In genomic region chr20:31871602-31871954, GRCh38 we compare ENCODE assay signal across 38 cellular contexts. TPM values are rescaled to one million over a fixed set of nuclear protein-coding genes. Genes with fewer than 3 reads are reported as not detected.
DNase-seq lines count a peak whose midpoint lies in the region; ATAC-seq, FAIRE-seq and TF ChIP-seq lines count a peak whose summit lies in the region.
"Had no signal": no experiment of that assay in that cellular context is flagged by ENCODE, and none has a peak within 500 bp of the region (broad histone marks: within the 10 kb centered on the region; RNA-seq: fewer than 3 reads in every experiment).

No MANE protein-coding gene starts in this region.

- no peak overlapping the region for H3K9ac ChIP-seq in BLaER1 treated with 17β-estradiol and CSF1 and Interleukin-3, amounts not matched to agents 10 nM and 100 nM

- TF ChIP-seq CTCF in activated B cell treated with CpG ODN at 0.5 μM for 24 hours (IDR thresholded peaks at IDR 0.05) (no peak), progenitor cell of endocrine pancreas (IDR thresholded peaks at IDR 0.05; ENCODE audit: unreplicated experiment) (no peak)
- TF ChIP-seq CTCF in activated CD8-positive, alpha-beta T cell treated with anti-CD3 and anti-CD28 coated beads for 36 hours (IDR thresholded peaks at IDR 0.05): no peak

- H3K4me1 Mint-ChIP-seq in activated B cell treated with CpG ODN at 0.5 μM for 24 hours (peaks cover 35% of the 10 kb centered on the region), naive B cell (peaks cover 23 to 29% (median 26%) of the 10 kb centered on the region in 3 donors), progenitor cell of endocrine pancreas (ENCODE audit: low read depth) (peaks cover 15% of the 10 kb centered on the region)
- H3K4me1 Mint-ChIP-seq in activated CD8-positive, alpha-beta T cell treated with anti-CD3 and anti-CD28 coated beads for 36 hours (ENCODE audit: low read depth): peaks cover 8% of the 10 kb centered on the region

- no peak overlapping the region for H3K27ac ChIP-seq in BLaER1 treated with 17β-estradiol and CSF1 and Interleukin-3, amounts not matched to agents 10 nM and 100 nM
- no peak overlapping the region for H3K27ac ChIP-seq in caudate nucleus (ENCODE audit: low read depth, low read length)
- H3K27ac ChIP-seq: brain microvascular endothelial cell, gastrocnemius medialis, psoas muscle, sigmoid colon had no signal

- H3K27me3 Mint-ChIP-seq in activated B cell treated with CpG ODN at 0.5 μM for 24 hours (peaks cover 6% of the 10 kb centered on the region), naive B cell (peaks cover 12 to 41% (median 33%) of the 10 kb centered on the region in 3 donors), progenitor cell of endocrine pancreas (peaks cover 7% of the 10 kb centered on the region)
- peaks cover 31% of the 10 kb centered on the region for H3K27me3 Mint-ChIP-seq in activated CD8-positive, alpha-beta T cell treated with anti-CD3 and anti-CD28 coated beads for 36 hours

- H3K27me3 ChIP-seq in BLaER1 treated with 17β-estradiol and CSF1 and Interleukin-3, amounts not matched to agents 10 nM and 100 nM: peaks cover 34 to 44% (median 42%) of the 10 kb centered on the region in 11 experiments
- H3K27me3 ChIP-seq: adrenal gland had no signal

- H3K4me2 ChIP-seq in BLaER1 treated with 17β-estradiol and CSF1 and Interleukin-3, amounts not matched to agents 10 nM and 100 nM: peak overlapping the region in 7 of 11 experiments; percentile 91 to 99 (median 96); a peak in 11 of 22 replicates

- POLR2A ChIA-PET in activated B cell treated with CpG ODN at 0.5 μM for 24 hours (lab: Charles Lee): interaction anchor here (1.2 to 2.5 kb wide), 2 partner anchors 8 to 80 kb away, joined by 3 to 12 read pairs; partner anchors contain the start of gene PDRG1
- POLR2A ChIA-PET in activated CD8-positive, alpha-beta T cell treated with anti-CD3 and anti-CD28 coated beads for 36 hours (lab: Charles Lee): interaction anchor here (1.2 kb wide), 1 partner anchor 80 kb away, joined by 3 read pairs; the partner anchor contains the start of gene PDRG1

- TF ChIP-seq POLR2A in H54 (IDR thresholded peaks at IDR 0.05; ENCODE audit: low read depth, low read length): no peak

- intact Hi-C loops in activated B cell treated with CpG ODN at 0.5 μM for 24 hours (cut with micrococcal nuclease): no loop called here
- intact Hi-C loops in activated CD8-positive, alpha-beta T cell treated with anti-CD3 and anti-CD28 coated beads for 36 hours (cut with micrococcal nuclease): no loop called here

- H3K4me3 Mint-ChIP-seq in activated B cell treated with CpG ODN at 0.5 μM for 24 hours (peak overlapping the region; percentile 88), naive B cell (peak overlapping the region in 5 of 8 donors; percentile 83 to 94 (median 89)), progenitor cell of endocrine pancreas (ENCODE audit: low read depth) (peak overlapping the region; percentile 85)
- no peak overlapping the region for H3K4me3 Mint-ChIP-seq in activated CD8-positive, alpha-beta T cell treated with anti-CD3 and anti-CD28 coated beads for 36 hours

- CTCF ChIA-PET in activated B cell treated with CpG ODN at 0.5 μM for 24 hours (lab: Charles Lee): interaction anchor here (0.7 to 1.3 kb wide), 3 partner anchors 9 to 25 kb away, joined by 3 to 5 read pairs (median 4); no protein-coding TSS in a partner anchor
- CTCF ChIA-PET in activated CD8-positive, alpha-beta T cell treated with anti-CD3 and anti-CD28 coated beads for 36 hours (lab: Charles Lee): interaction anchor here (1.2 to 2.6 kb wide), 4 partner anchors 9 to 80 kb away, joined by 4 to 12 read pairs (median 7); partner anchors contain the start of gene PDRG1

- H3K4me1 ChIP-seq in BLaER1 treated with 17β-estradiol and CSF1 and Interleukin-3, amounts not matched to agents 10 nM and 100 nM: peaks cover 34 to 59% (median 53%) of the 10 kb centered on the region in 10 experiments

- H3K27ac Mint-ChIP-seq in activated B cell treated with CpG ODN at 0.5 μM for 24 hours (no peak overlapping the region), naive B cell (peak overlapping the region in 1 of 6 donors; percentile 24), progenitor cell of endocrine pancreas (no peak overlapping the region)
- no peak overlapping the region for H3K27ac Mint-ChIP-seq in activated CD8-positive, alpha-beta T cell treated with anti-CD3 and anti-CD28 coated beads for 36 hours
- H3K27ac Mint-ChIP-seq: activated CD4-positive, alpha-beta memory T cell treated with anti-CD3 and anti-CD28 coated beads for 36 hours; activated naive CD4-positive, alpha-beta T cell treated with anti-CD3 and anti-CD28 coated beads, Interleukin-2, amount 10 ng/mL, durations not matched to agents 7 days and 5 days; activated T-helper 1 cell treated with anti-CD3 and anti-CD28 coated beads, Interleukin-12 subunit alpha, Interleukin-12 subunit beta, Interleukin-2, Interleukin-4 antibody, amounts not matched to agents 30 ng/mL and 10 ng/mL and 1 ng/mL, durations not matched to agents 14 hours and 24 hours and 36 hours; CD8-positive, alpha-beta T cell; H9 had no signal

- H3K36me3 ChIP-seq in BLaER1 treated with 17β-estradiol and CSF1 and Interleukin-3, amounts not matched to agents 10 nM and 100 nM: no peaks in the 10 kb centered on the region
- H3K36me3 ChIP-seq: adrenal gland, brain microvascular endothelial cell, gastrocnemius medialis, sigmoid colon had no signal

- peaks cover 0 to 7% (median 0%) of the 10 kb centered on the region in 11 experiments; a peak in 1 of 22 replicates for H4K20me1 ChIP-seq in BLaER1 treated with 17β-estradiol and CSF1 and Interleukin-3, amounts not matched to agents 10 nM and 100 nM

- H3K9me3 ChIP-seq in BLaER1 treated with 17β-estradiol and CSF1 and Interleukin-3, amounts not matched to agents 10 nM and 100 nM (replicated peaks in 1 of 11): no peaks in the 10 kb centered on the region
- H3K9me3 ChIP-seq: A549, adrenal gland, gastrocnemius medialis, mucosa of descending colon, psoas muscle, sigmoid colon had no signal

- FAIRE-seq in H54 (lab: Jason Lieb, UNC) (no peak), GM19239 (lab: Jason Lieb, UNC) (no peak)
- FAIRE-seq: A549, endothelial cell of umbilical vein, GM12891 had no signal

- H3K36me3 Mint-ChIP-seq in activated B cell treated with CpG ODN at 0.5 μM for 24 hours (ENCODE audit: low read depth) (peaks cover 3% of the 10 kb centered on the region), naive B cell (peaks cover 0 to 10% of the 10 kb centered on the region in 2 donors), progenitor cell of endocrine pancreas (ENCODE audit: insufficient read depth) (no peaks in the 10 kb centered on the region)
- H3K36me3 Mint-ChIP-seq in activated CD8-positive, alpha-beta T cell treated with anti-CD3 and anti-CD28 coated beads for 36 hours (ENCODE audit: low read depth): no peaks in the 10 kb centered on the region
- H3K36me3 Mint-ChIP-seq: CD8-positive, alpha-beta T cell had no signal

- ATAC-seq in activated B cell treated with CpG ODN at 0.5 μM for 24 hours (ENCODE audit: low read depth): no peak
- no peak for ATAC-seq in naive B cell (ENCODE audit: low read depth in 2 of 2)
- ATAC-seq in activated CD8-positive, alpha-beta T cell treated with anti-CD3 and anti-CD28 coated beads for 36 hours: no peak
- ATAC-seq: CD8-positive, alpha-beta T cell; gastrocnemius medialis; left cardiac atrium; mucosa of descending colon; PC-3; psoas muscle; Right ventricle myocardium inferior; stimulated activated naive B cell treated with anti-CD40 and anti-IgM and Interleukin-4, amounts not matched to agents 10 μg/mL and 1 μg/mL and 100 μg/mL, for 72 hours had no signal

- H3K9me3 Mint-ChIP-seq in activated B cell treated with CpG ODN at 0.5 μM for 24 hours (no peaks in the 10 kb centered on the region), naive B cell (no peaks in the 10 kb centered on the region), progenitor cell of endocrine pancreas (ENCODE audit: low read depth) (no peaks in the 10 kb centered on the region)
- no peaks in the 10 kb centered on the region for H3K9me3 Mint-ChIP-seq in activated CD8-positive, alpha-beta T cell treated with anti-CD3 and anti-CD28 coated beads for 36 hours
- H3K9me3 Mint-ChIP-seq: activated CD4-positive, alpha-beta memory T cell treated with anti-CD3 and anti-CD28 coated beads for 36 hours; activated naive CD4-positive, alpha-beta T cell treated with anti-CD3 and anti-CD28 coated beads, Interleukin-2, amount 10 ng/mL, durations not matched to agents 7 days and 5 days; activated T-helper 1 cell treated with anti-CD3 and anti-CD28 coated beads, Interleukin-12 subunit alpha, Interleukin-12 subunit beta, Interleukin-2, Interleukin-4 antibody, amounts not matched to agents 30 ng/mL and 10 ng/mL and 1 ng/mL, durations not matched to agents 14 hours and 24 hours and 36 hours; CD8-positive, alpha-beta T cell; H9; stimulated activated naive B cell treated with anti-CD40 and anti-IgM and Interleukin-4, amounts not matched to agents 10 μg/mL and 1 μg/mL and 100 μg/mL, for 72 hours had no signal

- DNase-seq in activated B cell treated with CpG ODN at 0.5 μM for 24 hours (no peak), naive B cell (no peak), progenitor cell of endocrine pancreas (ENCODE audit: low spot score, unreplicated experiment) (no peak), H54 (ENCODE audit: insufficient read length, low spot score) (no peak), caudate nucleus (lab: John Stamatoyannopoulos, UW) (no peak), GM19239 (ENCODE audit: insufficient read length, low spot score) (no peak)
- no peak for DNase-seq in activated CD8-positive, alpha-beta T cell treated with anti-CD3 and anti-CD28 coated beads for 36 hours
- DNase-seq: activated CD4-positive, alpha-beta memory T cell treated with anti-CD3 and anti-CD28 coated beads for 36 hours; activated CD4-positive, CD25-positive, alpha-beta regulatory T cell treated with anti-CD3 and anti-CD28 coated beads, Interleukin-2, amount 50 U/mL, for 72 hours; activated CD8-positive, alpha-beta memory T cell treated with anti-CD3 and anti-CD28 coated beads, Interleukin-2, amount 50 U/mL, for 48 hours; activated naive CD4-positive, alpha-beta T cell treated with anti-CD3 and anti-CD28 coated beads, Interleukin-2, amount 10 ng/mL, durations not matched to agents 7 days and 5 days; adrenal gland; brain microvascular endothelial cell; CD8-positive, alpha-beta T cell; DMS 273 treated with DMSO at 0.1 percent for 48 hours; gastrocnemius medialis; H9; immature natural killer cell; KG1; left cardiac atrium; mucosa of descending colon; NCI-H526; NK-92 treated with Interleukin-12 subunit alpha and Interleukin-12 subunit beta, amount 100 ng/mL, for 24 hours; PC-3; psoas muscle; sigmoid colon; stimulated activated naive B cell treated with anti-CD40 and anti-IgM and Interleukin-4, amounts not matched to agents 10 μg/mL and 1 μg/mL and 100 μg/mL, for 72 hours; T-helper 2 cell had no signal

- no peak overlapping the region for H3K4me3 ChIP-seq in BLaER1 treated with 17β-estradiol and CSF1 and Interleukin-3, amounts not matched to agents 10 nM and 100 nM
- H3K4me3 ChIP-seq: gastrocnemius medialis, lung, mucosa of descending colon had no signal

RNA-seq across cellular contexts. Expression of gene TTLL9, which starts 1.1 kb away (rescaled TPM):
- total RNA-seq in activated B cell treated with CpG ODN at 0.5 μM for 24 hours (0.60 and 0.61 TPM in 2 replicates), progenitor cell of endocrine pancreas (2.4 TPM in 2 replicates)
- polyA plus RNA-seq in naive B cell (ENCODE audit: low read depth in 6 of 6): under 1 TPM in 3 of 6 donors, not detected in 3; 0.09 to 0.43 (median 0.21) TPM
- not detected for total RNA-seq in activated CD8-positive, alpha-beta T cell treated with anti-CD3 and anti-CD28 coated beads for 36 hours
- total RNA-seq: activated CD4-positive, alpha-beta memory T cell treated with anti-CD3 and anti-CD28 coated beads for 36 hours; activated T-helper 1 cell treated with anti-CD3 and anti-CD28 coated beads, Interleukin-12 subunit alpha, Interleukin-12 subunit beta, Interleukin-2, Interleukin-4 antibody, amounts not matched to agents 30 ng/mL and 10 ng/mL and 1 ng/mL, durations not matched to agents 14 hours and 24 hours and 36 hours; CD8-positive, alpha-beta T cell; endothelial cell of umbilical vein; fibroblast of lung; gastrocnemius medialis; PC-3; psoas muscle; Right ventricle myocardium inferior had no signal

RNA-seq across cellular contexts. Expression of gene DUSP15, which starts 1.3 kb away (rescaled TPM):
- 25.0 and 26.9 TPM in 2 replicates for total RNA-seq in activated B cell treated with CpG ODN at 0.5 μM for 24 hours
- 1 to 10 TPM in 1 of 6 donors, not detected in 5; 1.7 TPM for polyA plus RNA-seq in naive B cell (ENCODE audit: low read depth in 6 of 6)
- total RNA-seq in progenitor cell of endocrine pancreas: 13.2 and 14.9 TPM in 2 replicates
- total RNA-seq in activated CD8-positive, alpha-beta T cell treated with anti-CD3 and anti-CD28 coated beads for 36 hours: not detected
- total RNA-seq: activated CD4-positive, alpha-beta memory T cell treated with anti-CD3 and anti-CD28 coated beads for 36 hours; activated T-helper 1 cell treated with anti-CD3 and anti-CD28 coated beads, Interleukin-12 subunit alpha, Interleukin-12 subunit beta, Interleukin-2, Interleukin-4 antibody, amounts not matched to agents 30 ng/mL and 10 ng/mL and 1 ng/mL, durations not matched to agents 14 hours and 24 hours and 36 hours; CD8-positive, alpha-beta T cell; endothelial cell of umbilical vein; fibroblast of lung; MCF 10A; PC-3 had no signal
- polyA plus RNA-seq: immature natural killer cell had no signal

RNA-seq across cellular contexts. Expression of gene FOXS1, which starts 26.2 kb away (rescaled TPM):
- total RNA-seq in activated B cell treated with CpG ODN at 0.5 μM for 24 hours: not detected in 2 replicates
- not detected for polyA plus RNA-seq in naive B cell (ENCODE audit: low read depth in 6 of 6)
- not detected in 2 replicates for total RNA-seq in progenitor cell of endocrine pancreas
- not detected for total RNA-seq in activated CD8-positive, alpha-beta T cell treated with anti-CD3 and anti-CD28 coated beads for 36 hours
- total RNA-seq: activated CD4-positive, alpha-beta memory T cell treated with anti-CD3 and anti-CD28 coated beads for 36 hours; activated T-helper 1 cell treated with anti-CD3 and anti-CD28 coated beads, Interleukin-12 subunit alpha, Interleukin-12 subunit beta, Interleukin-2, Interleukin-4 antibody, amounts not matched to agents 30 ng/mL and 10 ng/mL and 1 ng/mL, durations not matched to agents 14 hours and 24 hours and 36 hours; CD8-positive, alpha-beta T cell; endothelial cell of umbilical vein; MCF 10A; PC-3; sigmoid colon; ureter had no signal
- polyA plus RNA-seq: fibroblast of lung, immature natural killer cell had no signal

RNA-seq across cellular contexts. Expression of gene MYLK2, which starts 52.4 kb away (rescaled TPM):
- total RNA-seq in activated B cell treated with CpG ODN at 0.5 μM for 24 hours: not detected in 2 replicates
- not detected for polyA plus RNA-seq in naive B cell (ENCODE audit: low read depth in 6 of 6)
- total RNA-seq in progenitor cell of endocrine pancreas: 0.38 and 0.42 TPM in 2 replicates
- total RNA-seq in activated CD8-positive, alpha-beta T cell treated with anti-CD3 and anti-CD28 coated beads for 36 hours: under 1 TPM; 0.13 to 0.27 TPM
- total RNA-seq: CD8-positive, alpha-beta T cell; ureter had no signal
- polyA plus RNA-seq: fibroblast of lung, immature natural killer cell had no signal

Comparison
In these comparisons a context has a peak if more than half of its experiments do, and no peak if none do; other contexts are left out.
1. RNA of gene DUSP15, which starts 1.3 kb away (total RNA-seq): 25.0 to 26.9 TPM in activated B cell treated with CpG ODN at 0.5 μM for 24 hours and 13.2 to 14.9 TPM in progenitor cell of endocrine pancreas; not detected in activated CD8-positive, alpha-beta T cell treated with anti-CD3 and anti-CD28 coated beads for 36 hours; every median in the first group is over 10 times any median in the second.